Comparison of ENCODE assay signal across 32 cellular contexts in genomic region chr15:30929982-30930381, GRCh38.
"Had no signal": no experiment of that assay in that cellular context is flagged by ENCODE, and none has a peak within 500 bp of the region (broad histone marks: within the 10 kb centered on the region; RNA-seq: fewer than 3 reads in every experiment).

No MANE protein-coding gene starts in this region.

- H3K4me1 Mint-ChIP-seq: central memory CD8-positive, alpha-beta T cell; immature natural killer cell had no signal

- H3K4me2 ChIP-seq: hepatocyte had no signal

- H3K27me3 ChIP-seq: hepatocyte, pancreas, stomach, thyroid gland, upper lobe of left lung, vagina had no signal

- H3K4me3 Mint-ChIP-seq: activated CD4-positive, alpha-beta memory T cell treated with anti-CD3 and anti-CD28 coated beads, Interleukin-2, amount 10 ng/mL, durations not matched to agents 7 days and 5 days; activated CD4-positive, alpha-beta T cell treated with anti-CD3 and anti-CD28 coated beads, Interleukin-2, amount 10 ng/mL, durations not matched to agents 7 days and 5 days; activated naive CD4-positive, alpha-beta T cell treated with anti-CD3 and anti-CD28 coated beads, Interleukin-2, amount 50 U/mL, for 24 hours; activated T-cell treated with anti-CD3 and anti-CD28 coated beads, Interleukin-2, amount 50 U/mL, for 4 hours; central memory CD8-positive, alpha-beta T cell; dendritic cell treated with granulocyte-macrophage colony-stimulating factor and Interleukin-4, amounts not matched to agents 40 ng/mL and 50 ng/mL, for 4 days; immature natural killer cell had no signal

- ATAC-seq: activated T-cell treated with anti-CD3 and anti-CD28 coated beads, Interleukin-2, amount 50 U/mL, for 4 hours; left colon; pancreas; sciatic nerve had no signal

- H3K9me3 ChIP-seq: pancreas, prostate gland, stomach, thyroid gland, upper lobe of left lung, vagina had no signal

- FAIRE-seq: bronchial epithelial cell had no signal

- DNase-seq: activated CD4-positive, alpha-beta memory T cell treated with anti-CD3 and anti-CD28 coated beads, Interleukin-2, amount 10 ng/mL, durations not matched to agents 7 days and 5 days; activated CD4-positive, alpha-beta T cell treated with anti-CD3 and anti-CD28 coated beads for 1 hour; activated CD4-positive, alpha-beta T cell treated with anti-CD3 and anti-CD28 coated beads, Interleukin-2, amount 10 ng/mL, durations not matched to agents 7 days and 5 days; activated CD8-positive, alpha-beta memory T cell treated with anti-CD3 and anti-CD28 coated beads, Interleukin-2, amount 50 U/mL, for 48 hours; activated T-cell treated with anti-CD3 and anti-CD28 coated beads, Interleukin-2, amount 50 U/mL, for 4 hours; anterior cingulate cortex; effector CD4-positive, alpha-beta T cell; immature natural killer cell; kidney; left colon; mammary epithelial cell; naive B cell; nucleus accumbens; pancreas; retina; stimulated activated CD4-positive, alpha-beta T cell treated with anti-CD3 and anti-CD28 coated beads, Interleukin-12 subunit alpha, Interleukin-12 subunit beta, amount 100 ng/mL, for 4 hours; stimulated activated CD4-positive, alpha-beta T cell treated with anti-CD3 and anti-CD28 coated beads, Interleukin-4, amount 100 ng/mL, for 1 hour; stomach; T-helper 2 cell; thyroid gland had no signal

- H3K9me3 Mint-ChIP-seq: activated CD4-positive, alpha-beta memory T cell treated with anti-CD3 and anti-CD28 coated beads, Interleukin-2, amount 10 ng/mL, durations not matched to agents 7 days and 5 days; activated CD4-positive, alpha-beta T cell treated with anti-CD3 and anti-CD28 coated beads, Interleukin-2, amount 10 ng/mL, durations not matched to agents 7 days and 5 days; activated naive CD4-positive, alpha-beta T cell treated with anti-CD3 and anti-CD28 coated beads, Interleukin-2, amount 50 U/mL, for 24 hours; activated T-cell treated with anti-CD3 and anti-CD28 coated beads, Interleukin-2, amount 50 U/mL, for 4 hours; activated T-helper 2 cell treated with anti-CD3 and anti-CD28 coated beads, Interferon-gamma antibody, Interleukin-2, Interleukin-4, amounts not matched to agents 10 μg/mL and 5 μg/mL and 100 μg/mL, durations not matched to agents 14 hours and 24 hours and 36 hours; central memory CD8-positive, alpha-beta T cell; dendritic cell treated with granulocyte-macrophage colony-stimulating factor and Interleukin-4, amounts not matched to agents 40 ng/mL and 50 ng/mL, for 4 days; immature natural killer cell; naive B cell had no signal

- H3K27me3 Mint-ChIP-seq: activated CD4-positive, alpha-beta memory T cell treated with anti-CD3 and anti-CD28 coated beads, Interleukin-2, amount 10 ng/mL, durations not matched to agents 7 days and 5 days; activated CD4-positive, alpha-beta T cell treated with anti-CD3 and anti-CD28 coated beads, Interleukin-2, amount 10 ng/mL, durations not matched to agents 7 days and 5 days; activated naive CD4-positive, alpha-beta T cell treated with anti-CD3 and anti-CD28 coated beads, Interleukin-2, amount 50 U/mL, for 24 hours; central memory CD8-positive, alpha-beta T cell; dendritic cell treated with granulocyte-macrophage colony-stimulating factor and Interleukin-4, amounts not matched to agents 40 ng/mL and 50 ng/mL, for 4 days; naive B cell had no signal

- H3K27ac Mint-ChIP-seq: activated CD4-positive, alpha-beta memory T cell treated with anti-CD3 and anti-CD28 coated beads, Interleukin-2, amount 10 ng/mL, durations not matched to agents 7 days and 5 days; activated CD4-positive, alpha-beta T cell treated with anti-CD3 and anti-CD28 coated beads, Interleukin-2, amount 10 ng/mL, durations not matched to agents 7 days and 5 days; activated naive CD4-positive, alpha-beta T cell treated with anti-CD3 and anti-CD28 coated beads, Interleukin-2, amount 50 U/mL, for 24 hours; activated T-helper 2 cell treated with anti-CD3 and anti-CD28 coated beads, Interferon-gamma antibody, Interleukin-2, Interleukin-4, amounts not matched to agents 10 μg/mL and 5 μg/mL and 100 μg/mL, durations not matched to agents 14 hours and 24 hours and 36 hours; dendritic cell treated with granulocyte-macrophage colony-stimulating factor and Interleukin-4, amounts not matched to agents 40 ng/mL and 50 ng/mL, for 4 days; immature natural killer cell had no signal

- H3K27ac ChIP-seq: epithelial cell of prostate, hepatocyte, pancreas, prostate gland, skin epidermis, stomach, thyroid gland, upper lobe of left lung, vagina had no signal

- H3K4me3 ChIP-seq: hepatocyte, pancreas, prostate gland, skin epidermis, stomach, thyroid gland, upper lobe of left lung, vagina had no signal

- H3K4me1 ChIP-seq: pancreas, prostate gland, upper lobe of left lung, vagina had no signal
